In the genomic region with DNA sequence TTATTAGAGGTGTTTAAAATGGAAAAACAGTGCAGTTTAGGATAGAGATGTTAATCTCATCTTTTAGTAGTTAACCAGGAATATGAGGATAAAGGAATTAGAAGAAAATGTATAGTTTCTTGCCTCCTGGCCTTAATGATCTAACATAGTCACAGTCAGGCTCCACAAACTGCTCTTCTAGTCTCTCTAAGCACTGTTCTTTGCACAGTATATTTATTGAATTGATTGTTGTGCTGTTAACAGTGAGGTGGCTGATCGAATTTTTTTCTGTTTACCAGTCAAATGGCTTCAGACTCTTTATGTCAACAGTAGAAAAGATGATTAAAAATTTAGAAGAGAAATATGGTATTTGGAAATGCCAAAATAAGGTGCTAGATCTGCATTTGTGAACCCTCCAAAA, we compare ENCODE assay signal across 8 cellular contexts. TPM values are rescaled to one million over a fixed set of nuclear protein-coding genes. Genes with fewer than 3 reads are reported as not detected.
DNase-seq lines count a peak whose midpoint lies in the region; ATAC-seq, FAIRE-seq and TF ChIP-seq lines count a peak whose summit lies in the region.
"Had no signal": no experiment of that assay in that cellular context is flagged by ENCODE, and none has a peak within 500 bp of the region (broad histone marks: within the 10 kb centered on the region; RNA-seq: fewer than 3 reads in every experiment).

No MANE protein-coding gene starts in this region.

- H3K4me1 ChIP-seq in Karpas-422 (ENCODE audit: low read length) (peaks cover 41% of the 10 kb centered on the region), pancreas (peaks cover 15 to 19% (median 16%) of the 10 kb centered on the region in 3 donors)

- H3K79me2 ChIP-seq in Karpas-422 (ENCODE audit: low read length): peaks cover 99% of the 10 kb centered on the region

- intact Hi-C loops in dorsolateral prefrontal cortex (cut with DNase I) (no loop called here), pancreas (cut with DNase I) (no loop called here)

- no peak overlapping the region for H2AFZ ChIP-seq in Karpas-422 (ENCODE audit: low read length)

- TF ChIP-seq CTCF in dorsolateral prefrontal cortex (IDR thresholded peaks at IDR 0.05 in 54 of 56, conservative IDR thresholded peaks at IDR 0.05 in 2 of 56; ENCODE audit: low read depth in 1 of 56, partially characterized antibody in 56 of 56) (no peak), pancreas (IDR thresholded peaks at IDR 0.05) (no peak)

- no peak for DNase-seq in Karpas-422
- DNase-seq in dorsolateral prefrontal cortex: no peak
- no peak for DNase-seq in pancreas
- DNase-seq in activated CD4-positive, CD25-positive, alpha-beta regulatory T cell treated with anti-CD3 and anti-CD28 coated beads, Interleukin-2, amount 50 U/mL, for 72 hours: no peak
- DNase-seq in foreskin melanocyte: no peak

- no peaks in the 10 kb centered on the region for H4K20me1 ChIP-seq in Karpas-422 (ENCODE audit: insufficient read depth, low read depth, low read length)

- peak overlapping the region; percentile 16 for H3K9ac ChIP-seq in Karpas-422 (ENCODE audit: low read length)

- H3K36me3 ChIP-seq in Karpas-422 (ENCODE audit: insufficient read depth, low read length): peaks cover 24% of the 10 kb centered on the region
- H3K36me3 ChIP-seq in pancreas: no peaks in the 10 kb centered on the region

- H3K27ac ChIP-seq in Karpas-422 (ENCODE audit: low read length) (peak overlapping the region; percentile 62), dorsolateral prefrontal cortex (peak overlapping the region in 55 of 59 donors; percentile 5 to 86 (median 70)), pancreas (peak overlapping the region in 2 of 4 donors; percentile 5 to 23)
- H3K27ac ChIP-seq: HL-60 had no signal

- 3 to 9% methylated on average over 1 of the region's 1 CpG for WGBS in pancreas, 2 donors

- peak; percentile 28 for ATAC-seq in GM18907 (IDR thresholded peaks at IDR 0.05; ENCODE audit: unreplicated experiment)
- ATAC-seq in pancreas: peak; percentile 33 to 59 (median 47)
- no peak for ATAC-seq in GM19324 (IDR thresholded peaks at IDR 0.05; ENCODE audit: low FRiP score, unreplicated experiment)

- H3K9me3 ChIP-seq in Karpas-422 (ENCODE audit: low read length) (peaks cover 11% of the 10 kb centered on the region), pancreas (no peaks in the 10 kb centered on the region)

- H3K27me3 ChIP-seq in Karpas-422 (ENCODE audit: low read length): no peaks in the 10 kb centered on the region
- no peaks in the 10 kb centered on the region for H3K27me3 ChIP-seq in dorsolateral prefrontal cortex
- no peaks in the 10 kb centered on the region for H3K27me3 ChIP-seq in pancreas

- H3K4me3 ChIP-seq in Karpas-422 (ENCODE audit: low read length) (peak overlapping the region; percentile 28; the same call in 1 of the 2 replicates), dorsolateral prefrontal cortex (peak overlapping the region in 7 of 59 donors; percentile 5 to 20 (median 9)), pancreas (no peak overlapping the region)

- peak; percentile 39 for FAIRE-seq in pancreas (lab: Jason Lieb, UNC)

- H3K9me2 ChIP-seq in Karpas-422 (replicated peaks; ENCODE audit: insufficient read depth, low read length): no peaks in the 10 kb centered on the region

- H3K4me2 ChIP-seq in Karpas-422 (ENCODE audit: low read depth, low read length, poor library complexity, severe bottlenecking): peak overlapping the region; percentile 46

RNA-seq across cellular contexts. Expression of a gene that starts 37.8 kb away (rescaled TPM):
- 32.8 and 88.4 TPM in 2 replicates for total RNA-seq in Karpas-422 (2014; rRNA removed; shearing (Covaris generic); ENCODE audit: low replicate concordance)
- total RNA-seq in dorsolateral prefrontal cortex (10 to 100 TPM; 49.2 to 99.3 (median 71.5) TPM), pancreas (10 to 100 TPM; 24.0 to 54.1 (median 30.3) TPM)
- 1 to 10 TPM; 5.7 to 5.9 TPM for polyA plus RNA-seq in pancreas
